ENCODE assay signal across 10 cellular contexts in the genomic region with DNA sequence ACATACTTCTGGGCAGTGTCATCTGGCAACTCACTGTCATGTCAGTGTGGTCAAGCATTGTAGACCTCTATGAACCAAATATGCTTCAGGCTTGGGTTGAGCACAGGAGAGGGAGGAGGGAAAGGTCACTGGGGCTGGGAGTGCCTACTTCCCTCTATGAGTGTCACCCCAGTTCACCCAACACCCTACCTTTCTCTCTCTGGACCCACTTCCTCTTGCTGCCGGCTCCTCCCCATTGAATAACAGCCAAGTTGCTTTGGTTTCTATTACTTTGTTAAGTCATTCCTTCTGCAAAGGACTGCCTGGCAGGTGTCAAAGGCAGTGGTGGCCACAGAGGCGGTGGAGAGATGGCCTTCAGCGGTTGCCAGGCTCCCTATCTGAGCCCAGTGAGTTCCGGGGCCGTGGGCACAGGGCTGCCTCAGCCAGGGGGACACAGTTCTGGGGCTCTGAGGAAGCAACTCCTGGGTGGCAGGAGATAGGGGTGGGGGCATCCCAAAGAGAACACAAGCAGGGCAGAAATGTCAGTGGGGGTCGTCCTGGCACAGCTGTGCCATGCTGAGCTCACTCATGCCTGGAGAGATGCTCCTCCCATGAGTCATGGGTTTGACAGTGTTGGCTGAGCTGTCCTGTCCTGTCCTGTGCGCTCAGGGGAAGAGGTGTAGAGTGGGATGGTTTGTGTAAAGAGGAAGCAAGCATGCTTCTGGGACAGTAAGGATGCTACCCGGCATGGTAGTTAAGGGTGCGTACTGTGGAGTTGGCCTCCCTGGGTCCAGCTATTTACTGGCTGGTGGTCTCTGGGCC. TPM values are rescaled to one million over a fixed set of nuclear protein-coding genes. Genes with fewer than 3 reads are reported as not detected.
DNase-seq lines count a peak whose midpoint lies in the region; ATAC-seq and TF ChIP-seq lines count a peak whose summit lies in the region.
"Not testable (repeated sequence)": the region's sequence is repeated elsewhere in the genome, so short reads cannot be mapped to it uniquely, and the experiment has no call there.
"Had no signal": no experiment of that assay in that cellular context is flagged by ENCODE, and none has a peak within 500 bp of the region (broad histone marks: within the 10 kb centered on the region; RNA-seq: fewer than 3 reads in every experiment).

Gene LGALS9C, plus strand, starts transcription at position 282 of the 801 bp plus-strand sequence. Its CDS starts 66 bp downstream, at position 348.

- H3K27ac ChIP-seq in IMR-90 (ENCODE audit: insufficient read depth, low read length); body of pancreas; right lobe of liver: not testable (repeated sequence)
- H3K27ac ChIP-seq in transverse colon, result peak within 1 kb of the TSS; percentile 72 to 89 (median 76)

- H3K4me2 ChIP-seq in IMR-90 (ENCODE audit: low read depth, low read length), result not testable (repeated sequence)

- not testable (repeated sequence) for H3K4me1 ChIP-seq in IMR-90 (ENCODE audit: control insufficient read depth, insufficient read depth, low read length); body of pancreas; right lobe of liver; transverse colon

- peak within 1 kb of the TSS; percentile 67 for H3K27ac Mint-ChIP-seq in T-helper 1 cell treated with Interleukin-12 subunit alpha and Interleukin-12 subunit beta and Interleukin-4 antibody, amounts not matched to agents 30 μg/mL and 1 μg/mL, for 36 hours

- not testable (repeated sequence) for H3K79me1 ChIP-seq in IMR-90 (ENCODE audit: low read depth in 1 of 2, low read length in 2 of 2)

- DNase-seq in GM12865 (ENCODE audit: low read depth), result peak; percentile 61
- peak; percentile 0 for DNase-seq in IMR-90
- peak in 2 of 4 donors; percentile 4 to 15 for DNase-seq in body of pancreas
- peak in 2 of 3 donors; percentile 46 to 59 for DNase-seq in right lobe of liver
- DNase-seq in transverse colon, result peak; percentile 78

- H3K14ac ChIP-seq in IMR-90 (replicated peaks; ENCODE audit: low read depth, low read length), result not testable (repeated sequence)

- not testable (repeated sequence) for H3K18ac ChIP-seq in IMR-90 (ENCODE audit: low read depth, low read length)

- H3K9me1 ChIP-seq in IMR-90 (ENCODE audit: insufficient read depth, low read length), result not testable (repeated sequence)

- H3K4me1 Mint-ChIP-seq in T-helper 1 cell treated with Interleukin-12 subunit alpha and Interleukin-12 subunit beta and Interleukin-4 antibody, amounts not matched to agents 30 μg/mL and 1 μg/mL, for 36 hours (ENCODE audit: low read depth), result not testable (repeated sequence)

- not testable (repeated sequence) for H3K36me3 Mint-ChIP-seq in T-helper 1 cell treated with Interleukin-12 subunit alpha and Interleukin-12 subunit beta and Interleukin-4 antibody, amounts not matched to agents 30 μg/mL and 1 μg/mL, for 36 hours (ENCODE audit: low read depth)

- H4K20me1 ChIP-seq in IMR-90 (ENCODE audit: insufficient read depth, low read length), result not testable (repeated sequence)

- BruUV-seq in IMR-90 (replicated peaks; lab: Mats Ljungman, UMichigan), result not testable (repeated sequence)

- in situ Hi-C loops in IMR-90 (cut with MboI; ENCODE audit: low sequenced_read_pairs); transverse colon (cut with MboI; ENCODE audit: low pct_ligation_motif_present in 1 of 4, low pct_unique_long_range_greater_than_20kb in 1 of 4, low sequenced_read_pairs in 3 of 4): not testable (repeated sequence)

- TF ChIP-seq CTCF in GM12865 (IDR thresholded peaks at IDR 0.05; ENCODE audit: insufficient read depth, low read depth, low read length, missing control alignments); IMR-90 (conservative IDR thresholded peaks at IDR 0.05; ENCODE audit: low read depth, low read length); body of pancreas (IDR thresholded peaks at IDR 0.05); right lobe of liver (IDR thresholded peaks at IDR 0.05); transverse colon (IDR thresholded peaks at IDR 0.05): not testable (repeated sequence)

- not testable (repeated sequence) for TF ChIP-seq POLR2A in IMR-90 (IDR thresholded peaks at IDR 0.05; ENCODE audit: low read depth, low read length); body of pancreas (IDR thresholded peaks at IDR 0.05); right lobe of liver (IDR thresholded peaks at IDR 0.05)
- TF ChIP-seq POLR2A in transverse colon (IDR thresholded peaks at IDR 0.05), result peak; percentile 77

- ATAC-seq in GM19467 (IDR thresholded peaks at IDR 0.05; ENCODE audit: unreplicated experiment), result peak; percentile 70
- peak; percentile 64 for ATAC-seq in HG02943 (IDR thresholded peaks at IDR 0.05; ENCODE audit: low read depth, unreplicated experiment)
- ATAC-seq in IMR-90 (ENCODE audit: low read depth), result peak; percentile 63
- peak; percentile 30 for ATAC-seq in body of pancreas
- ATAC-seq in right lobe of liver, result peak; percentile 29 to 33 (median 32)

- WGBS in IMR-90 (ENCODE audit: extremely low coverage in 2 of 2, insufficient read length in 1 of 2), 2 experiments, result no CpG with 5 or more reads among the region's 9 CpGs
- 27 to 33% methylated on average over 4 to 6 of the region's 9 CpGs for WGBS in body of pancreas, 2 donors
- WGBS in right lobe of liver (ENCODE audit: insufficient coverage, low coverage, low lambda C conversion rate, missing lambda C conversion rate), result 34% methylated on average over 7 of the region's 9 CpGs
- WGBS in transverse colon (ENCODE audit: low coverage in 1 of 2), 2 donors, result 30% methylated on average over 8 of the region's 9 CpGs; no CpG with 5 or more reads in 1 of the 2 donors

- H3K9ac ChIP-seq in IMR-90 (ENCODE audit: low read depth, low read length), result not testable (repeated sequence)

- H2AK5ac ChIP-seq in IMR-90 (ENCODE audit: low read depth, low read length), result not testable (repeated sequence)

- not testable (repeated sequence) for H4K8ac ChIP-seq in IMR-90 (ENCODE audit: low read depth in 2 of 2, low read length in 2 of 2)

- H3K27me3 Mint-ChIP-seq in T-helper 1 cell treated with Interleukin-12 subunit alpha and Interleukin-12 subunit beta and Interleukin-4 antibody, amounts not matched to agents 30 μg/mL and 1 μg/mL, for 36 hours (ENCODE audit: low read depth), result not testable (repeated sequence)

- H3K56ac ChIP-seq in IMR-90 (ENCODE audit: extremely low read depth, insufficient read depth, low read length), result not testable (repeated sequence)

- not testable (repeated sequence) for H3K23ac ChIP-seq in IMR-90 (ENCODE audit: low read depth, low read length)

- H2BK20ac ChIP-seq in IMR-90 (ENCODE audit: low read depth, low read length), result not testable (repeated sequence)

- not testable (repeated sequence) for H2BK15ac ChIP-seq in IMR-90 (ENCODE audit: low read depth, low read length)

- H3K36me3 ChIP-seq in IMR-90 (ENCODE audit: control insufficient read depth, insufficient read depth, low read length); body of pancreas (replicated peaks in 1 of 2; ENCODE audit: insufficient read depth in 1 of 2, low read depth in 2 of 2); right lobe of liver; transverse colon: not testable (repeated sequence)

- not testable (repeated sequence) for TF ChIP-seq EP300 in transverse colon (IDR thresholded peaks at IDR 0.05; ENCODE audit: low read depth)

- intact Hi-C loops in IMR-90 (cut with micrococcal nuclease); body of pancreas (cut with DNase I); right lobe of liver (cut with DNase I); transverse colon (cut with DNase I; ENCODE audit: low total_unique reads): not testable (repeated sequence)

- not testable (repeated sequence) for H2AFZ ChIP-seq in IMR-90 (replicated peaks; ENCODE audit: low read length, poor library complexity)

- not testable (repeated sequence) for H2BK120ac ChIP-seq in IMR-90 (ENCODE audit: low read depth, low read length)

- H2AK9ac ChIP-seq in IMR-90 (replicated peaks; ENCODE audit: low read depth, low read length, poor library complexity), result not testable (repeated sequence)

- not testable (repeated sequence) for TF ChIP-seq RAD21 in IMR-90 (IDR thresholded peaks at IDR 0.05; ENCODE audit: low read length)

- not testable (repeated sequence) for H4K91ac ChIP-seq in IMR-90 (ENCODE audit: insufficient read depth, low read depth, low read length)

- H3K4me3 Mint-ChIP-seq in T-helper 1 cell treated with Interleukin-12 subunit alpha and Interleukin-12 subunit beta and Interleukin-4 antibody, amounts not matched to agents 30 μg/mL and 1 μg/mL, for 36 hours, result peak within 1 kb of the TSS; percentile 48

- dilution Hi-C loops in IMR-90 (cut with HindIII; ENCODE audit: low sequenced_read_pairs, unreplicated experiment), result not testable (repeated sequence)

- POLR2A ChIA-PET in IMR-90 (lab: Charles Lee; ENCODE audit: unreplicated experiment), result not testable (repeated sequence)

- not testable (repeated sequence) for H2BK5ac ChIP-seq in IMR-90 (ENCODE audit: low read depth, low read length, poor library complexity, severe bottlenecking)

- H3K9me3 Mint-ChIP-seq in T-helper 1 cell treated with Interleukin-12 subunit alpha and Interleukin-12 subunit beta and Interleukin-4 antibody, amounts not matched to agents 30 μg/mL and 1 μg/mL, for 36 hours, result not testable (repeated sequence)

- not testable (repeated sequence) for H4K5ac ChIP-seq in IMR-90 (ENCODE audit: low read depth, low read length)

- CTCF ChIA-PET in IMR-90 (lab: Yijun Ruan, JAX), result not testable (repeated sequence)

- H3K27me3 ChIP-seq in IMR-90 (ENCODE audit: control insufficient read depth, insufficient read depth, low read length); body of pancreas; right lobe of liver; transverse colon: not testable (repeated sequence)

- H3K4ac ChIP-seq in IMR-90 (ENCODE audit: low read depth, low read length), result not testable (repeated sequence)

- not testable (repeated sequence) for H3K9me3 ChIP-seq in IMR-90 (ENCODE audit: control insufficient read depth, insufficient read depth, low read length); body of pancreas; right lobe of liver; transverse colon

- not testable (repeated sequence) for H3K4me3 ChIP-seq in GM12865 (ENCODE audit: low read depth, low read length); IMR-90 (ENCODE audit: insufficient read depth, low read depth, low read length); body of pancreas; right lobe of liver
- H3K4me3 ChIP-seq in transverse colon, result peak within 1 kb of the TSS in 2 of 4 donors; percentile 20 to 34

RNA-seq across cellular contexts. Expression of gene LGALS9C, which starts in this region (rescaled TPM):
- total RNA-seq in IMR-90 (2012; rRNA removed), result not detected in 2 replicates
- polyA plus RNA-seq in IMR-90 (2012; rRNA removed), result not detected in 2 replicates
- not detected in 2 replicates for polyA plus RNA-seq in IMR-90 (2012; cell fraction: cytosol; rRNA removed)
- polyA plus RNA-seq in IMR-90 (2012; cell fraction: nucleus; rRNA removed; ENCODE audit: low replicate concordance), result not detected in 2 replicates
- not detected for total RNA-seq in body of pancreas
- total RNA-seq in right lobe of liver, result 1 to 10 TPM in 1 of 6 experiments, under 1 TPM in 5; 0.16 to 1.6 (median 0.48) TPM
- 10 to 100 TPM; 15.7 to 60.7 (median 37.2) TPM for total RNA-seq in transverse colon
- total RNA-seq: H9, left ventricle myocardium inferior had no signal

Comparison
In these comparisons a context has a peak if more than half of its experiments do, and no peak if none do; other contexts are left out.
1. RNA of gene LGALS9C (total RNA-seq): 15.7 to 60.7 TPM in transverse colon; 0.16 to 1.6 TPM in right lobe of liver, not detected in IMR-90 and not detected in body of pancreas; every median in the first group is over 4 times any median in the second.
2. Peak in DNase-seq and ATAC-seq in IMR-90; RNA of the gene not detected or under 1 TPM.
3. Peak in ATAC-seq in body of pancreas; RNA of the gene not detected or under 1 TPM.
4. Peak in every context shown above with its lines, with median percentiles within 50 percentile points of each other: ATAC-seq.